Comparison of ENCODE assay signal across 21 cellular contexts in genomic region chr5:81068063-81068462, GRCh38.
"Had no signal": no experiment of that assay in that cellular context is flagged by ENCODE, and none has a peak within 500 bp of the region (broad histone marks: within the 10 kb centered on the region; RNA-seq: fewer than 3 reads in every experiment).

No MANE protein-coding gene starts in this region.

- H3K36me3 ChIP-seq: colonic mucosa, esophagus squamous epithelium, neural progenitor cell, prostate gland, thyroid gland had no signal

- DNase-seq: activated CD4-positive, alpha-beta memory T cell treated with anti-CD3 and anti-CD28 coated beads, Interleukin-2, amount 10 ng/mL, durations not matched to agents 7 days and 5 days; activated CD4-positive, alpha-beta T cell treated with anti-CD3 and anti-CD28 coated beads for 36 hours; activated naive CD4-positive, alpha-beta T cell treated with Interleukin-2 at 50 U/mL for 16 hours; activated naive CD8-positive, alpha-beta T cell treated with anti-CD3 and anti-CD28 coated beads, Interleukin-2, amount 10 ng/mL, durations not matched to agents 7 days and 5 days; activated T-cell treated with anti-CD3 and anti-CD28 coated beads, Interleukin-2, amount 50 U/mL, for 1 hour; amygdala; central memory CD4-positive, alpha-beta T cell; colonic mucosa; esophagus squamous epithelium; foreskin fibroblast; glutamatergic neuron; mesenchymal stem cell; naive thymus-derived CD4-positive, alpha-beta T cell; stimulated activated CD4-positive, alpha-beta T cell treated with anti-CD3 and anti-CD28 coated beads, Interleukin-4, amount 100 ng/mL, for 4 hours; SW 1271; T-helper 2 cell; thyroid gland had no signal

- H3K9ac ChIP-seq: neural progenitor cell had no signal

- H3K4me2 ChIP-seq: neural progenitor cell had no signal

- H3K27ac ChIP-seq: colonic mucosa, neural progenitor cell, prostate gland had no signal

- H3K4me1 ChIP-seq: colonic mucosa, esophagus squamous epithelium, neural progenitor cell, prostate gland, thyroid gland had no signal

- H3K4me3 ChIP-seq: colonic mucosa, esophagus squamous epithelium, neural progenitor cell, prostate gland, thyroid gland had no signal

- H3K27me3 ChIP-seq: colonic mucosa, esophagus squamous epithelium, neural progenitor cell, thyroid gland had no signal

- H3K9me3 ChIP-seq: colonic mucosa, prostate gland, thyroid gland had no signal

- ATAC-seq: activated CD4-positive, alpha-beta T cell treated with anti-CD3 and anti-CD28 coated beads for 36 hours; naive thymus-derived CD4-positive, alpha-beta T cell; stimulated activated memory B cell treated with anti-CD40 and anti-IgM and Interleukin-4, amounts not matched to agents 10 μg/mL and 1 μg/mL and 100 μg/mL, for 72 hours had no signal

- FAIRE-seq: endometrium had no signal
